ENCODE assay signal across 24 cellular contexts in the genomic region with DNA sequence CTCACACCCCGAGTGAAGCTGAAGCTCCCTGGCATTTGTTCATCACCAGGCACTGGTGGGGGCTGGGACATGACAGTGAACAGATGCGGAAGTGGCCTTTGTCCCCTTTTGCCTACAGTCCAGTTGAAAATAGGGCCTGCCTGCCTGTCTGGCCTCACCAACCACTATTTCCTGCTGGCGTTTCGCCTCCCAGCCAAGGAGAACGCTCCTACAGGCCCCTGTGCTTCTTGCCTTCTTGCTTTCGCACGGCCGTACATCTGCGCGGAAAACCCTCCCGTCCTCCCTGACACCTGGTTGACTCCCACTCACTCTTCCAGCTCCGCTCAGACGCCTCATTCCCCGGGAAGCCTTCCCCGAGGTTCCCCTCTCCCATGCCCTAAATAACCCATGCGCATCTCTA.
DNase-seq lines count a peak whose midpoint lies in the region; ATAC-seq, FAIRE-seq and TF ChIP-seq lines count a peak whose summit lies in the region.
"Had no signal": no experiment of that assay in that cellular context is flagged by ENCODE, and none has a peak within 500 bp of the region (broad histone marks: within the 10 kb centered on the region; RNA-seq: fewer than 3 reads in every experiment).

No MANE protein-coding gene starts in this region.

- ATAC-seq in lower lobe of right lung (peak; percentile 54 to 82), GM19328 (IDR thresholded peaks at IDR 0.05; ENCODE audit: unreplicated experiment) (no peak)
- ATAC-seq: mucosa of descending colon; stimulated activated naive B cell treated with anti-CD40 and anti-IgM and Interleukin-4, amounts not matched to agents 10 μg/mL and 1 μg/mL and 100 μg/mL, for 72 hours had no signal

- H3K4me3 ChIP-seq in lower lobe of right lung, result no peak overlapping the region
- H3K4me3 ChIP-seq: colonic mucosa, mucosa of descending colon, sigmoid colon, tibial artery had no signal

- no peaks in the 10 kb centered on the region for H3K36me3 ChIP-seq in lower lobe of right lung
- H3K36me3 ChIP-seq: colonic mucosa, sigmoid colon, tibial artery, WERI-Rb-1 had no signal

- no peak for FAIRE-seq in HTR-8/SVneo (lab: Jason Lieb, UNC)

- DNase-seq in SK-N-DZ (ENCODE audit: low spot score), result peak; percentile 14
- DNase-seq in lower lobe of right lung, result peak; percentile 59
- peak in 6 of 10 donors; percentile 25 to 89 (median 44) for DNase-seq in posterior cingulate gyrus
- DNase-seq in HTR-8/SVneo (ENCODE audit: insufficient read length, low spot score), result no peak
- DNase-seq in NCI-H2081 (lab: John Stamatoyannopoulos, UW), result no peak
- DNase-seq: activated CD4-positive, alpha-beta T cell treated with anti-CD3 and anti-CD28 coated beads, Interleukin-2, amount 50 U/mL, for 48 hours; activated naive CD4-positive, alpha-beta T cell treated with anti-CD3 and anti-CD28 coated beads for 36 hours; activated T-cell treated with anti-CD3 and anti-CD28 coated beads for 4 hours; colonic mucosa; DMS79 treated with DMSO at 0.1 percent for 48 hours; GOT3; Kasumi-1; NCI-H1092 treated with DMSO at 0.1 percent for 48 hours; NCI-H2081 treated with DMSO at 0.1 percent for 48 hours; NCI-H510A treated with DMSO at 0.1 percent for 48 hours; occipital lobe; SHP77; sigmoid colon; stimulated activated naive B cell treated with anti-CD40 and anti-IgM and Interleukin-4, amounts not matched to agents 10 μg/mL and 1 μg/mL and 100 μg/mL, for 72 hours; WERI-Rb-1 had no signal

- peak overlapping the region; percentile 2 for H3K27ac ChIP-seq in cingulate gyrus (ENCODE audit: low read depth, low read length)
- H3K27ac ChIP-seq in lower lobe of right lung, result peak overlapping the region; percentile 24
- H3K27ac ChIP-seq: colonic mucosa, sigmoid colon, tibial artery, WERI-Rb-1 had no signal

- H3K9me3 ChIP-seq in lower lobe of right lung, result no peaks in the 10 kb centered on the region
- H3K9me3 ChIP-seq: colonic mucosa, mucosa of descending colon, sigmoid colon, tibial artery had no signal

- TF ChIP-seq CTCF in lower lobe of right lung (IDR thresholded peaks at IDR 0.05), result no peak

- H3K4me1 ChIP-seq in lower lobe of right lung, result no peaks in the 10 kb centered on the region
- H3K4me1 ChIP-seq: colonic mucosa, sigmoid colon, tibial artery had no signal

- no peaks in the 10 kb centered on the region for H3K27me3 ChIP-seq in lower lobe of right lung (ENCODE audit: low read depth)
- H3K27me3 ChIP-seq: colonic mucosa, sigmoid colon, tibial artery had no signal

- intact Hi-C loops in lower lobe of right lung (cut with DNase I), result no loop called here
- intact Hi-C loops in posterior cingulate gyrus (cut with DNase I), result no loop called here

Comparison
In these comparisons a context has a peak if more than half of its experiments do, and no peak if none do; other contexts are left out.
1. DNase-seq: peak in SK-N-DZ (single experiment), lower lobe of right lung (single experiment) and posterior cingulate gyrus (6 of 10); none in HTR-8/SVneo (single experiment) and NCI-H2081 (0 of 2).